8 cellular contexts compared by ENCODE assay signal in genomic region chr11:72793081-72793451, GRCh38. TPM values are rescaled to one million over a fixed set of nuclear protein-coding genes. Genes with fewer than 3 reads are reported as not detected.
DNase-seq lines count a peak whose midpoint lies in the region; ATAC-seq and TF ChIP-seq lines count a peak whose summit lies in the region.

No MANE protein-coding gene starts in this region.

- intact Hi-C loops in CD14-positive monocyte (cut with micrococcal nuclease), result loop anchor here in 1 of 2 donors (5.0 kb wide), 1 partner anchor 56 kb away; no protein-coding TSS in a partner anchor
- intact Hi-C loops in dendritic cell treated with granulocyte-macrophage colony-stimulating factor and Interleukin-4, amounts not matched to agents 40 ng/mL and 50 ng/mL, for 4 days (cut with micrococcal nuclease), result loop anchor here (1.0 kb wide), 1 partner anchor 68 kb away; no protein-coding TSS in a partner anchor

- TF ChIP-seq CTCF in CD14-positive monocyte (IDR thresholded peaks at IDR 0.05) (no peak), neural crest cell (conservative IDR thresholded peaks at IDR 0.05) (no peak)

- H3K9me3 Mint-ChIP-seq in CD14-positive monocyte (peaks cover 0 to 8% (median 4%) of the 10 kb centered on the region in 7 donors), neural crest cell (no peaks in the 10 kb centered on the region)
- no peaks in the 10 kb centered on the region for H3K9me3 Mint-ChIP-seq in dendritic cell treated with granulocyte-macrophage colony-stimulating factor and Interleukin-4, amounts not matched to agents 40 ng/mL and 50 ng/mL, for 4 days

- H3K27ac ChIP-seq in KOPT-K1 (ENCODE audit: low read depth, low read length, poor library complexity, severe bottlenecking), result peak overlapping the region; percentile 69

- peak overlapping the region; percentile 96 to 100 (median 99) for H3K27ac Mint-ChIP-seq in CD14-positive monocyte
- peak overlapping the region; percentile 93 for H3K27ac Mint-ChIP-seq in dendritic cell treated with granulocyte-macrophage colony-stimulating factor and Interleukin-4, amounts not matched to agents 40 ng/mL and 50 ng/mL, for 4 days
- H3K27ac Mint-ChIP-seq in neural crest cell (ENCODE audit: unreplicated experiment), result no peak overlapping the region

- peaks cover 0 to 3% (median 2%) of the 10 kb centered on the region in 3 donors for H3K27me3 Mint-ChIP-seq in CD14-positive monocyte (ENCODE audit: low read depth in 3 of 3)
- H3K27me3 Mint-ChIP-seq in dendritic cell treated with granulocyte-macrophage colony-stimulating factor and Interleukin-4, amounts not matched to agents 40 ng/mL and 50 ng/mL, for 4 days, result no peaks in the 10 kb centered on the region
- no peaks in the 10 kb centered on the region for H3K27me3 Mint-ChIP-seq in neural crest cell (ENCODE audit: low read depth)

- ATAC-seq in HG02852 (IDR thresholded peaks at IDR 0.05; ENCODE audit: unreplicated experiment), result no peak
- ATAC-seq in GM19467 (IDR thresholded peaks at IDR 0.05; ENCODE audit: unreplicated experiment), result no peak

- H3K36me3 ChIP-seq in KOPT-K1 (ENCODE audit: insufficient read depth, low read length), result no peaks in the 10 kb centered on the region

- H3K4me1 Mint-ChIP-seq in CD14-positive monocyte (peaks cover 53% of the 10 kb centered on the region), neural crest cell (peaks cover 25% of the 10 kb centered on the region)
- peaks cover 47% of the 10 kb centered on the region for H3K4me1 Mint-ChIP-seq in dendritic cell treated with granulocyte-macrophage colony-stimulating factor and Interleukin-4, amounts not matched to agents 40 ng/mL and 50 ng/mL, for 4 days (ENCODE audit: low read depth)

- DNase-seq in CD14-positive monocyte (ENCODE audit: low spot score), result no peak
- no peak for DNase-seq in neural crest cell (ENCODE audit: low read depth, low spot score)
- DNase-seq in retina, result no peak
- DNase-seq in NCI-H187 treated with DMSO at 0.1 percent for 48 hours (lab: John Stamatoyannopoulos, UW), result no peak

- H3K9me3 ChIP-seq in KOPT-K1 (ENCODE audit: insufficient read depth, low read length, poor library complexity, severe bottlenecking), result no peaks in the 10 kb centered on the region

- H3K36me3 Mint-ChIP-seq in CD14-positive monocyte, result peaks cover 0 to 4% of the 10 kb centered on the region in 2 donors
- H3K36me3 Mint-ChIP-seq in dendritic cell treated with granulocyte-macrophage colony-stimulating factor and Interleukin-4, amounts not matched to agents 40 ng/mL and 50 ng/mL, for 4 days (ENCODE audit: low read depth), result peaks cover 5% of the 10 kb centered on the region
- H3K36me3 Mint-ChIP-seq in neural crest cell (ENCODE audit: low read depth), result no peaks in the 10 kb centered on the region

- peak overlapping the region in 1 of 2 donors; percentile 44 for H3K4me3 Mint-ChIP-seq in CD14-positive monocyte
- peak overlapping the region; percentile 5 for H3K4me3 Mint-ChIP-seq in dendritic cell treated with granulocyte-macrophage colony-stimulating factor and Interleukin-4, amounts not matched to agents 40 ng/mL and 50 ng/mL, for 4 days
- peak overlapping the region; percentile 99 for H3K4me3 Mint-ChIP-seq in neural crest cell

RNA-seq across cellular contexts. Expression of gene STARD10, which starts 0.8 kb away (rescaled TPM):
- polyA plus RNA-seq in CD14-positive monocyte, result 10 to 100 TPM; 13.6 to 15.4 TPM
- 12.6 and 13.5 TPM in 2 replicates for total RNA-seq in neural crest cell

RNA-seq across cellular contexts. Expression of gene ATG16L2, which starts 21.1 kb away (rescaled TPM):
- polyA plus RNA-seq in CD14-positive monocyte, result 10 to 100 TPM; 36.9 to 46.8 TPM
- 22.7 and 24.5 TPM in 2 replicates for total RNA-seq in neural crest cell

RNA-seq across cellular contexts. Expression of gene ARAP1, which starts 40.9 kb away (rescaled TPM):
- 10 to 100 TPM; 48.7 to 79.0 TPM for polyA plus RNA-seq in CD14-positive monocyte
- 79.0 and 80.7 TPM in 2 replicates for total RNA-seq in neural crest cell
